Comparison of ENCODE assay signal across 33 cellular contexts in the genomic region with DNA sequence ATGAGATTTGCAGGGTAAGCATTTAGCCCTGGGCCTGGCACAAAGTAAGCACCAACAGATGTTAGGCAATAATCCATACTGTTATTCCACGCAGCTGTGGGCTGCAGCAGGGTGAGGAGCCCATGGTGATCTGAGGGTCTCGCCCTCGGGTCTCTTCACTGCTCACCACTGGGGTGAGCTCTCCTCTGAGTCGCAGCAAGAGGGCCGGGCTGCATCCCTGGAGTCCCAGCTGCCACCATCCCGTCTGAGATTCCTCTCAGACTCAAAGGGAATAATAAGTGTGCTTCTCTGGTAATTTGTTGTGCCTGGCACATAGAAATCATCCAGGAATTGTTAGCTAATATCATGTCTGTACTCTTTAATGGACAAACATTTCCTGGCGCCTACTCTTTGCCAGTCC. TPM values are rescaled to one million over a fixed set of nuclear protein-coding genes. Genes with fewer than 3 reads are reported as not detected.
"Had no signal": no experiment of that assay in that cellular context is flagged by ENCODE, and none has a peak within 500 bp of the region (broad histone marks: within the 10 kb centered on the region; RNA-seq: fewer than 3 reads in every experiment).

No MANE protein-coding gene starts in this region.

- H3K4me3 Mint-ChIP-seq: activated CD8-positive, alpha-beta memory T cell treated with anti-CD3 and anti-CD28 coated beads, Interleukin-2, amount 10 ng/mL, durations not matched to agents 7 days and 5 days; activated T-helper 1 cell treated with anti-CD3 and anti-CD28 coated beads, Interleukin-12 subunit alpha, Interleukin-12 subunit beta, Interleukin-2, Interleukin-4 antibody, amounts not matched to agents 30 ng/mL and 10 ng/mL and 1 ng/mL, durations not matched to agents 14 hours and 24 hours and 36 hours had no signal

- H3K36me3 ChIP-seq: ascending aorta, SJSA1 had no signal

- DNase-seq: activated CD4-positive, alpha-beta T cell treated with anti-CD3 and anti-CD28 coated beads for 48 hours; activated CD4-positive, alpha-beta T cell treated with anti-CD3 and anti-CD28 coated beads, Interleukin-2, amount 50 U/mL, for 4 hours; activated CD4-positive, CD25-positive, alpha-beta regulatory T cell treated with anti-CD3 and anti-CD28 coated beads, Interleukin-2, amount 50 U/mL, for 72 hours; activated CD8-positive, alpha-beta memory T cell treated with anti-CD3 and anti-CD28 coated beads, Interleukin-2, amount 10 ng/mL, durations not matched to agents 7 days and 5 days; activated effector memory CD4-positive, alpha-beta T cell treated with anti-CD3 and anti-CD28 coated beads, Interleukin-2, amount 50 U/mL, for 16 hours; activated naive CD4-positive, alpha-beta T cell treated with Interleukin-2 at 50 U/mL for 16 hours; activated naive CD8-positive, alpha-beta T cell treated with anti-CD3 and anti-CD28 coated beads, Interleukin-2, amount 50 U/mL, for 24 hours; activated T-cell treated with anti-CD3 and anti-CD28 coated beads, Interleukin-2, amount 50 U/mL, for 24 hours; amniotic stem cell; body of pancreas; MG63; MV-4-11; NCI-H1092 treated with DMSO at 0.1 percent for 48 hours; NCI-H1417 treated with DMSO at 0.1 percent for 48 hours; NCI-H1694; NCI-H2029; NCI-H2107; NCI-H2171 treated with DMSO at 0.1 percent for 48 hours; NCI-H226; NCI-H526; NCI-H774; RPMI8226; SHP77; SW 1271 had no signal

- H3K9me3 Mint-ChIP-seq: activated naive CD4-positive, alpha-beta T cell treated with anti-CD3 and anti-CD28 coated beads, Interleukin-2, amount 50 U/mL, for 72 hours; activated naive CD8-positive, alpha-beta T cell treated with anti-CD3 and anti-CD28 coated beads, Interleukin-2, amount 50 U/mL, for 24 hours; activated T-cell treated with anti-CD3 and anti-CD28 coated beads, Interleukin-2, amount 50 U/mL, for 24 hours; activated T-helper 1 cell treated with anti-CD3 and anti-CD28 coated beads, Interleukin-12 subunit alpha, Interleukin-12 subunit beta, Interleukin-2, Interleukin-4 antibody, amounts not matched to agents 30 ng/mL and 10 ng/mL and 1 ng/mL, durations not matched to agents 14 hours and 24 hours and 36 hours; central memory CD8-positive, alpha-beta T cell had no signal

- H3K27ac Mint-ChIP-seq: activated CD8-positive, alpha-beta memory T cell treated with anti-CD3 and anti-CD28 coated beads, Interleukin-2, amount 10 ng/mL, durations not matched to agents 7 days and 5 days; activated naive CD8-positive, alpha-beta T cell treated with anti-CD3 and anti-CD28 coated beads, Interleukin-2, amount 50 U/mL, for 24 hours; activated T-cell treated with anti-CD3 and anti-CD28 coated beads, Interleukin-2, amount 50 U/mL, for 24 hours; activated T-helper 1 cell treated with anti-CD3 and anti-CD28 coated beads, Interleukin-12 subunit alpha, Interleukin-12 subunit beta, Interleukin-2, Interleukin-4 antibody, amounts not matched to agents 30 ng/mL and 10 ng/mL and 1 ng/mL, durations not matched to agents 14 hours and 24 hours and 36 hours had no signal

- H3K27me3 ChIP-seq: MG63 had no signal

- FAIRE-seq: bronchial epithelial cell had no signal

- H3K4me3 ChIP-seq: body of pancreas, MG63, SJSA1 had no signal

- ATAC-seq: activated CD8-positive, alpha-beta memory T cell treated with anti-CD3 and anti-CD28 coated beads, Interleukin-2, amount 10 ng/mL, durations not matched to agents 7 days and 5 days; activated naive CD4-positive, alpha-beta T cell treated with anti-CD3 and anti-CD28 coated beads, Interleukin-2, amount 50 U/mL, for 72 hours; activated naive CD8-positive, alpha-beta T cell treated with anti-CD3 and anti-CD28 coated beads, Interleukin-2, amount 50 U/mL, for 24 hours; body of pancreas had no signal

- H3K27ac ChIP-seq: ascending aorta, body of pancreas, SJSA1 had no signal

- H3K9me3 ChIP-seq: ascending aorta, body of pancreas had no signal

RNA-seq across cellular contexts. Expression of a gene that starts 6.9 kb away (rescaled TPM):
- total RNA-seq: activated CD8-positive, alpha-beta memory T cell treated with anti-CD3 and anti-CD28 coated beads, Interleukin-2, amount 10 ng/mL, durations not matched to agents 7 days and 5 days; activated T-helper 1 cell treated with anti-CD3 and anti-CD28 coated beads, Interleukin-12 subunit alpha, Interleukin-12 subunit beta, Interleukin-2, Interleukin-4 antibody, amounts not matched to agents 30 ng/mL and 10 ng/mL and 1 ng/mL, durations not matched to agents 14 hours and 24 hours and 36 hours; ascending aorta; body of pancreas; bronchial epithelial cell; NCI-H460; OCI-LY7; SJSA1; T-helper 1 cell treated with Interleukin-12 subunit alpha and Interleukin-12 subunit beta and Interleukin-4 antibody, amounts not matched to agents 30 ng/mL and 1 ng/mL, for 36 hours had no signal
